ENCODE assay signal across 1 cellular context in genomic region chr18:35030234-35030989, GRCh38.
A peak's percentile ranks its signal among the peaks of the same experiment; 100 is the strongest.
TF ChIP-seq lines count a peak whose summit lies in the region.

No MANE protein-coding gene starts in this region.

TF ChIP-seq in K562, 482 proteins besides CTCF, POLR2A, EP300 and RAD21 (continued from another document and continues in another):
- TF ChIP-seq ATF6 (CRISPR knock-in tag; IDR thresholded peaks at IDR 0.05) = no peak
- TF ChIP-seq TAF15 (IDR thresholded peaks at IDR 0.05; ENCODE audit: low read depth, low read length) = no peak
- no peak for TF ChIP-seq HDGF (IDR thresholded peaks at IDR 0.05)
- no peak for TF ChIP-seq NR4A1 (CRISPR knock-in tag; IDR thresholded peaks at IDR 0.05)
- no peak for TF ChIP-seq NR4A1 (tag; IDR thresholded peaks at IDR 0.05)
- no peak for TF ChIP-seq ZNF232 (CRISPR knock-in tag; IDR thresholded peaks at IDR 0.05)
- TF ChIP-seq SIN3B (IDR thresholded peaks at IDR 0.05; ENCODE audit: low read depth) = no peak
- TF ChIP-seq CEBPZ (IDR thresholded peaks at IDR 0.05; ENCODE audit: borderline replicate concordance, low read depth, low read length) = no peak
- TF ChIP-seq CREM (IDR thresholded peaks at IDR 0.05; ENCODE audit: low read depth) = no peak
- TF ChIP-seq LEF1 (IDR thresholded peaks at IDR 0.05) = no peak
- no peak for TF ChIP-seq ZNF551 (CRISPR knock-in tag; IDR thresholded peaks at IDR 0.05)
- peak; percentile 76 for TF ChIP-seq HMBOX1 (IDR thresholded peaks at IDR 0.05)
- no peak for TF ChIP-seq C11orf30 (IDR thresholded peaks at IDR 0.05; ENCODE audit: low read depth)
- TF ChIP-seq RBM34 (IDR thresholded peaks at IDR 0.05; ENCODE audit: borderline replicate concordance, insufficient read depth, low read length) = no peak
- TF ChIP-seq E2F6 (IDR thresholded peaks at IDR 0.05; ENCODE audit: borderline replicate concordance in 1 of 2, extremely low read depth in 1 of 2, insufficient read depth in 1 of 2, insufficient read length in 1 of 2, low read depth in 1 of 2, low read length in 1 of 2, poor library complexity in 1 of 2, severe bottlenecking in 1 of 2) = no peak
- no peak for TF ChIP-seq MAFG (tag; conservative IDR thresholded peaks at IDR 0.05)
- TF ChIP-seq CGGBP1 (CRISPR knock-in tag; IDR thresholded peaks at IDR 0.05) = no peak
- no peak for TF ChIP-seq ZBED1 (IDR thresholded peaks at IDR 0.05)
- TF ChIP-seq MXI1 (IDR thresholded peaks at IDR 0.05; ENCODE audit: low read depth, low read length) = no peak
- TF ChIP-seq ZNF347 (CRISPR knock-in tag; IDR thresholded peaks at IDR 0.05; ENCODE audit: low read depth) = no peak
- TF ChIP-seq ZNF212 (CRISPR knock-in tag; IDR thresholded peaks at IDR 0.05) = no peak
- no peak for TF ChIP-seq ZNF780A (CRISPR knock-in tag; IDR thresholded peaks at IDR 0.05)
- TF ChIP-seq ZNF668 (CRISPR knock-in tag; IDR thresholded peaks at IDR 0.05) = no peak
- TF ChIP-seq TRIM28 (IDR thresholded peaks at IDR 0.05) = no peak
- TF ChIP-seq GTF2F1 (IDR thresholded peaks at IDR 0.05; ENCODE audit: low read depth, low read length) = no peak
- no peak for TF ChIP-seq ZNF740 (CRISPR knock-in tag; IDR thresholded peaks at IDR 0.05)
- TF ChIP-seq ZNF740 (tag; IDR thresholded peaks at IDR 0.05) = 0 out of 4 replicates have a peak, but pooled peaks of 1 of the 2 experiments have one; percentile 53
- no peak for TF ChIP-seq SLC30A9 (CRISPR knock-in tag; IDR thresholded peaks at IDR 0.05)
- no peak for TF ChIP-seq ZBTB5 (IDR thresholded peaks at IDR 0.05)
- TF ChIP-seq ZHX1 (conservative IDR thresholded peaks at IDR 0.05; ENCODE audit: low read length) = no peak
- no peak for TF ChIP-seq PBX2 (CRISPR knock-in tag; IDR thresholded peaks at IDR 0.05; ENCODE audit: low read depth)
- TF ChIP-seq PBX2 (tag; conservative IDR thresholded peaks at IDR 0.05; ENCODE audit: low read depth) = no peak
- no peak for TF ChIP-seq TAF9B (IDR thresholded peaks at IDR 0.05; ENCODE audit: partially characterized antibody)
- TF ChIP-seq VEZF1 (CRISPR knock-in tag; IDR thresholded peaks at IDR 0.05) = no peak
- TF ChIP-seq SPI1 (IDR thresholded peaks at IDR 0.05; ENCODE audit: borderline replicate concordance, low read depth, low read length) = peak; percentile 21; the same call in 1 of the 2 replicates
- peak; percentile 26 to 74; a peak in 2 of 4 replicates for TF ChIP-seq KDM1A (IDR thresholded peaks at IDR 0.05)
- TF ChIP-seq ZNF134 (CRISPR knock-in tag; conservative IDR thresholded peaks at IDR 0.05) = no peak
- no peak for TF ChIP-seq COPS2 (conservative IDR thresholded peaks at IDR 0.05)
- TF ChIP-seq TGIF2 (CRISPR knock-in tag; IDR thresholded peaks at IDR 0.05) = no peak
- TF ChIP-seq ZNF639 (CRISPR knock-in tag; conservative IDR thresholded peaks at IDR 0.05 in 1 of 2, IDR thresholded peaks at IDR 0.05 in 1 of 2) = no peak
- TF ChIP-seq KAT7 (CRISPR knock-in tag; IDR thresholded peaks at IDR 0.05; ENCODE audit: borderline replicate concordance) = no peak
